16 cellular contexts compared by ENCODE assay signal in the genomic region with DNA sequence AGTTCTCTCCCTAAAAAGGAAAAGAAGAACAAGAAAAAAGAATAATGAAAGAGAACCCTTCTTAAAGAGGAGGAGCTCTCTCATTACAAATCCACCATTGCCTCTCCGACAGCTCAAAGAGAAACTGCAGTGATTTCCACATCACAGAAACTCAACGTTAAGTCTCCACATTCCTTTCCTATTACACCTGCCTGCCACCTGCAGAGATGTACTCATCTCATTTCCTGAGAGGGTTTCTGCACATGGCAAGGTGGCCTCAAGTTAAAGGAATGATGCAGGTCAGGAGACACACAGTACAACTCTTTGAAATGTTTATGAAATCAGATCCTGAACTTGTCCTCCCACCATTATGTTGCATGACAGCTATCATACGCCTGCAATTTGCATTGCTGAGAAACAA.
DNase-seq lines count a peak whose midpoint lies in the region; ATAC-seq, FAIRE-seq and TF ChIP-seq lines count a peak whose summit lies in the region.
"Had no signal": no experiment of that assay in that cellular context is flagged by ENCODE, and none has a peak within 500 bp of the region (broad histone marks: within the 10 kb centered on the region; RNA-seq: fewer than 3 reads in every experiment).

No MANE protein-coding gene starts in this region.

- in situ Hi-C loops in KBM-7 (cut with MboI; ENCODE audit: low pct_unique_long_range_greater_than_20kb, low sequenced_read_pairs): no loop called here

- H3K27me3 ChIP-seq in H9 (ENCODE audit: insufficient read depth, low read length): no peaks in the 10 kb centered on the region
- H3K27me3 ChIP-seq in hepatocyte: no peaks in the 10 kb centered on the region
- H3K27me3 ChIP-seq in pancreas: no peaks in the 10 kb centered on the region
- H3K27me3 ChIP-seq: sigmoid colon had no signal

- H3K27me3 Mint-ChIP-seq in H9 (ENCODE audit: low read depth): no peaks in the 10 kb centered on the region; the same call in 1 of the 2 replicates
- H3K27me3 Mint-ChIP-seq: naive B cell had no signal

- H3K9me3 ChIP-seq in H9 (ENCODE audit: control insufficient read depth, low read depth, low read length) (no peaks in the 10 kb centered on the region), hepatocyte (ENCODE audit: low read depth) (no peaks in the 10 kb centered on the region), pancreas (no peaks in the 10 kb centered on the region)
- H3K9me3 ChIP-seq: sigmoid colon had no signal

- WGBS in H9 (ENCODE audit: extremely low coverage, insufficient read length, low lambda C conversion rate): no CpG with 5 or more reads among the region's 3 CpGs
- WGBS in hepatocyte (ENCODE audit: low lambda C conversion rate, missing lambda C conversion rate): 29% methylated on average over 3 of the region's 3 CpGs
- 46 to 51% methylated on average over 3 of the region's 3 CpGs for WGBS in pancreas, 2 donors

- CTCF ChIA-PET in RWPE1 (lab: Yijun Ruan, JAX): no interaction called here

- H3K79me2 ChIP-seq in H9 (ENCODE audit: insufficient read depth, low read length): no peaks in the 10 kb centered on the region
- no peaks in the 10 kb centered on the region for H3K79me2 ChIP-seq in hepatocyte

- peak; percentile 84 for DNase-seq in H9
- peak; percentile 26 for DNase-seq in RWPE1 (ENCODE audit: low spot score)
- DNase-seq in hepatocyte (ENCODE audit: low spot score): peak; percentile 75
- DNase-seq in pancreas: peak in 2 of 6 donors; percentile 10 to 24
- no peak for DNase-seq in D341Med (ENCODE audit: low spot score)
- no peak for DNase-seq in KBM-7
- no peak for DNase-seq in GDM1 (lab: John Stamatoyannopoulos, UW)
- DNase-seq: activated CD4-positive, alpha-beta T cell treated with anti-CD3 and anti-CD28 coated beads, Interleukin-2, amount 50 U/mL, for 1 hour; caudate nucleus; hypothalamus; naive B cell; NCI-H2081 treated with DMSO at 0.1 percent for 48 hours; sigmoid colon had no signal

- TF ChIP-seq CTCF in H9 (conservative IDR thresholded peaks at IDR 0.05) (no peak), RWPE1 (conservative IDR thresholded peaks at IDR 0.05; ENCODE audit: low read depth) (no peak), hepatocyte (IDR thresholded peaks at IDR 0.05; ENCODE audit: poor library complexity) (no peak), pancreas (IDR thresholded peaks at IDR 0.05) (no peak)

- H3K36me3 Mint-ChIP-seq in H9 (ENCODE audit: insufficient read depth in 1 of 3, low read depth in 3 of 3): peaks cover 0 to 2% (median 0%) of the 10 kb centered on the region in 3 experiments; a peak in 1 of 7 replicates
- H3K36me3 Mint-ChIP-seq: CD14-positive monocyte, naive B cell had no signal

- H2AFZ ChIP-seq in H9 (ENCODE audit: low read length) (no peak overlapping the region), hepatocyte (no peak overlapping the region)

- intact Hi-C loops in pancreas (cut with DNase I): no loop called here

- H2BK5ac ChIP-seq in H9 (ENCODE audit: insufficient read length, low read length): no peak overlapping the region

- no peak overlapping the region for H2AK5ac ChIP-seq in H9 (ENCODE audit: insufficient read length, low read length)

- H4K5ac ChIP-seq in H9 (ENCODE audit: insufficient read length, low read depth, low read length): no peak overlapping the region

- H3K4me3 Mint-ChIP-seq in H9: peak overlapping the region in 1 of 2 experiments; percentile 33; a peak in 2 of 5 replicates
- H3K4me3 Mint-ChIP-seq: CD14-positive monocyte; naive B cell; T-helper 1 cell treated with Interleukin-12 subunit alpha and Interleukin-12 subunit beta and Interleukin-4 antibody, amounts not matched to agents 30 μg/mL and 1 μg/mL, for 36 hours had no signal

- H3K4me3 ChIP-seq in hepatocyte: no peak overlapping the region
- H3K4me3 ChIP-seq in pancreas: no peak overlapping the region
- H3K4me3 ChIP-seq: sigmoid colon had no signal

- no peaks in the 10 kb centered on the region for H3K9me2 ChIP-seq in hepatocyte (replicated peaks; ENCODE audit: insufficient read depth)

- no peak overlapping the region for H2BK120ac ChIP-seq in H9 (ENCODE audit: low read depth, low read length, poor library complexity, severe bottlenecking)

- H3K4me1 ChIP-seq in H9 (ENCODE audit: insufficient read depth, low read length) (peaks cover 16% of the 10 kb centered on the region), hepatocyte (ENCODE audit: insufficient read depth) (peaks cover 10% of the 10 kb centered on the region), pancreas (no peaks in the 10 kb centered on the region)
- H3K4me1 ChIP-seq: sigmoid colon had no signal

- FAIRE-seq in pancreas (lab: Jason Lieb, UNC): no peak

- no peaks in the 10 kb centered on the region; a peak in 1 of 5 replicates for H3K9me3 Mint-ChIP-seq in H9

- H4K91ac ChIP-seq in H9 (ENCODE audit: insufficient read length, low read depth, low read length): no peak overlapping the region

- peak overlapping the region; percentile 57 to 99 (median 93); a peak in 6 of 7 replicates for H3K27ac Mint-ChIP-seq in H9
- H3K27ac Mint-ChIP-seq: CD14-positive monocyte; T-helper 1 cell treated with Interleukin-12 subunit alpha and Interleukin-12 subunit beta and Interleukin-4 antibody, amounts not matched to agents 30 μg/mL and 1 μg/mL, for 36 hours had no signal

- no peak overlapping the region for H2BK15ac ChIP-seq in H9 (ENCODE audit: low read depth, low read length)

- no peak overlapping the region for H3K9ac ChIP-seq in H9 (ENCODE audit: extremely low read depth, insufficient read length, low read length)

- no peaks in the 10 kb centered on the region for H4K20me1 ChIP-seq in H9 (ENCODE audit: control insufficient read depth, insufficient read depth, insufficient read length)
- no peaks in the 10 kb centered on the region for H4K20me1 ChIP-seq in hepatocyte (ENCODE audit: insufficient read depth, poor library complexity, severe bottlenecking)

- peak overlapping the region; percentile 22 for H3K27ac ChIP-seq in H9 (ENCODE audit: insufficient read length, low read depth, low read length)
- no peak overlapping the region for H3K27ac ChIP-seq in RWPE1
- peak overlapping the region; percentile 88 for H3K27ac ChIP-seq in hepatocyte
- peak overlapping the region in 3 of 4 donors; percentile 8 to 73 (median 52) for H3K27ac ChIP-seq in pancreas
- H3K27ac ChIP-seq: sigmoid colon had no signal

- H3K23me2 ChIP-seq in H9 (ENCODE audit: insufficient read length, low read depth, low read length, poor library complexity, severe bottlenecking): no peaks in the 10 kb centered on the region

- H3K4me2 ChIP-seq in H9 (ENCODE audit: insufficient read depth, insufficient read length, low read length): peak overlapping the region; percentile 30
- H3K4me2 ChIP-seq in hepatocyte: peak overlapping the region; percentile 26

- peaks cover 50 to 59% of the 10 kb centered on the region in 2 experiments for H3K4me1 Mint-ChIP-seq in H9
- H3K4me1 Mint-ChIP-seq: CD14-positive monocyte, naive B cell had no signal

- no peak overlapping the region for H3K23ac ChIP-seq in H9 (ENCODE audit: insufficient read length, low read depth, low read length)

- H3K4ac ChIP-seq in H9 (ENCODE audit: low read depth, low read length): no peak overlapping the region

- H3K18ac ChIP-seq in H9 (ENCODE audit: insufficient read length, low read depth, low read length): no peak overlapping the region

- H3K79me1 ChIP-seq in H9 (ENCODE audit: insufficient read depth, low read depth, low read length, poor library complexity, severe bottlenecking): no peaks in the 10 kb centered on the region

- H3K36me3 ChIP-seq in hepatocyte (replicated peaks; ENCODE audit: insufficient read depth, low read depth): no peaks in the 10 kb centered on the region
- no peaks in the 10 kb centered on the region for H3K36me3 ChIP-seq in pancreas
- H3K36me3 ChIP-seq: sigmoid colon had no signal

- peak overlapping the region; percentile 84 for H3T11ph ChIP-seq in H9 (ENCODE audit: low read length)

- H4K8ac ChIP-seq in H9 (replicated peaks; ENCODE audit: insufficient read length, low read depth, low read length): no peak overlapping the region

- no peak overlapping the region for H3K56ac ChIP-seq in H9 (ENCODE audit: insufficient read length, low read depth, low read length)

- peak; percentile 68 to 89 (median 77) for ATAC-seq in pancreas
- no peak for ATAC-seq in HG03520 (IDR thresholded peaks at IDR 0.05; ENCODE audit: unreplicated experiment)

- no peak overlapping the region for H3K14ac ChIP-seq in H9 (ENCODE audit: insufficient read depth, low read length)

- no peak overlapping the region for H2BK12ac ChIP-seq in H9 (ENCODE audit: insufficient read length, low read depth, low read length)

- POLR2A ChIA-PET in RWPE1 (lab: Yijun Ruan, JAX; ENCODE audit: low non-redundant PET): no interaction called here

- H2BK20ac ChIP-seq in H9 (ENCODE audit: low read depth, low read length, poor library complexity, severe bottlenecking): no peak overlapping the region

Comparison
In these comparisons a context has a peak if more than half of its experiments do, and no peak if none do; other contexts are left out.
1. DNase-seq: peak in H9 (single experiment), RWPE1 (single experiment) and hepatocyte (single experiment); none in D341Med (single experiment), KBM-7 (single experiment) and GDM1 (single experiment).